ENCODE assay signal across 24 cellular contexts in the genomic region with DNA sequence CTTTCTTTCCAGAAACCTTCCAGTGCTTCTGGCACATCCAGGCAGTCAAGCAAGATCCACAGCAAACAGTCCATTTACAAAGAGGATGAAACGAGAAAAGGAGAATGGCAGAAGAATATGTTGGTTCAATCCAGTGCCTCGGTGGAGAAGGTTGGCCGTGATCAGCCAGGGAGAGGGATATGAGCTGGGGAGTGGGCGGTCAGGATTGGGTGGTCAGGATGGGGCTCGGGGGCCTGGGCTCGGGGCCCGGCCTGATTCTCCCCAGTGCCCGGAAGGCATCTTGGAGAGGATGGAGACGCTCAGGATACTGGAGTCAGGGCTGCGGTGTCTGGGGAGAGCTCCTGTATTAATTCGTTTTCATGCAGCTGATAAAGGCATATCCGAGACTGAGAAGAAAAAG.
DNase-seq lines count a peak whose midpoint lies in the region; ATAC-seq, FAIRE-seq and TF ChIP-seq lines count a peak whose summit lies in the region.
"Had no signal": no experiment of that assay in that cellular context is flagged by ENCODE, and none has a peak within 500 bp of the region (broad histone marks: within the 10 kb centered on the region; RNA-seq: fewer than 3 reads in every experiment).

No MANE protein-coding gene starts in this region.

- no peaks in the 10 kb centered on the region for H3K27me3 Mint-ChIP-seq in activated CD4-positive, alpha-beta T cell treated with anti-CD3 and anti-CD28 coated beads, Interleukin-2, amount 10 ng/mL, durations not matched to agents 24 days and 14 days
- peaks cover 27% of the 10 kb centered on the region for H3K27me3 Mint-ChIP-seq in astrocyte (ENCODE audit: low read depth, unreplicated experiment)

- H3K36me3 ChIP-seq in astrocyte (ENCODE audit: insufficient read depth, low read length) = no peaks in the 10 kb centered on the region
- H3K36me3 ChIP-seq in suprapubic skin = no peaks in the 10 kb centered on the region
- H3K36me3 ChIP-seq: SJSA1 had no signal

- DNase-seq in activated CD4-positive, alpha-beta T cell treated with anti-CD3 and anti-CD28 coated beads, Interleukin-2, amount 10 ng/mL, durations not matched to agents 24 days and 14 days = peak; percentile 34
- no peak for DNase-seq in activated CD4-positive, alpha-beta T cell treated with anti-CD3 and anti-CD28 coated beads, Interleukin-2, amount 50 U/mL, for 4 hours
- DNase-seq in astrocyte (ENCODE audit: low read depth) = no peak
- DNase-seq in mesenteric fat pad (ENCODE audit: low spot score) = peak; percentile 80
- DNase-seq in suprapubic skin (ENCODE audit: low spot score in 2 of 2) = peak; percentile 29 to 38
- DNase-seq in KG1 (lab: John Stamatoyannopoulos, UW) = no peak
- DNase-seq in SHP77 (lab: John Stamatoyannopoulos, UW) = no peak
- DNase-seq: 8988T, ACHN, Calu3, DMS79 treated with DMSO at 0.1 percent for 48 hours, GF-D8, Kasumi-1, NCI-H1092 treated with DMSO at 0.1 percent for 48 hours, NCI-H1436 treated with DMSO at 0.1 percent for 48 hours, NCI-H187 treated with DMSO at 0.1 percent for 48 hours, NCI-H446, NCI-H524 treated with DMSO at 0.1 percent for 48 hours, NCI-H774 had no signal

- no peak overlapping the region for H3K4me2 ChIP-seq in astrocyte (ENCODE audit: low read length)

- no peaks in the 10 kb centered on the region for H3K36me3 Mint-ChIP-seq in activated CD4-positive, alpha-beta T cell treated with anti-CD3 and anti-CD28 coated beads, Interleukin-2, amount 10 ng/mL, durations not matched to agents 24 days and 14 days (ENCODE audit: low read depth)
- peaks cover 6% of the 10 kb centered on the region for H3K36me3 Mint-ChIP-seq in astrocyte (ENCODE audit: low read depth, unreplicated experiment)

- no peak overlapping the region for H3K9ac ChIP-seq in astrocyte (ENCODE audit: low read length)

- TF ChIP-seq CTCF in astrocyte (IDR thresholded peaks at IDR 0.05; ENCODE audit: insufficient read depth, low read depth, low read length) (no peak), suprapubic skin (IDR thresholded peaks at IDR 0.05) (no peak)

- H3K27ac ChIP-seq in astrocyte (ENCODE audit: low read depth, low read length) = no peak overlapping the region
- no peak overlapping the region for H3K27ac ChIP-seq in suprapubic skin
- H3K27ac ChIP-seq: SJSA1 had no signal

- no peak for ATAC-seq in HG03135 (IDR thresholded peaks at IDR 0.05; ENCODE audit: unreplicated experiment)
- ATAC-seq: HepG2 had no signal

- no peaks in the 10 kb centered on the region for H3K4me1 Mint-ChIP-seq in activated CD4-positive, alpha-beta T cell treated with anti-CD3 and anti-CD28 coated beads, Interleukin-2, amount 10 ng/mL, durations not matched to agents 24 days and 14 days
- H3K4me1 Mint-ChIP-seq in astrocyte (ENCODE audit: low read depth, unreplicated experiment) = no peaks in the 10 kb centered on the region

- H3K27me3 ChIP-seq in astrocyte (ENCODE audit: insufficient read depth, low read length) (no peaks in the 10 kb centered on the region), suprapubic skin (no peaks in the 10 kb centered on the region)
- H3K27me3 ChIP-seq: SJSA1 had no signal

- H3K4me1 ChIP-seq in astrocyte (ENCODE audit: insufficient read depth, low read length) = no peaks in the 10 kb centered on the region
- no peaks in the 10 kb centered on the region for H3K4me1 ChIP-seq in suprapubic skin
- H3K4me1 ChIP-seq: SJSA1 had no signal

- H3K27ac Mint-ChIP-seq in activated CD4-positive, alpha-beta T cell treated with anti-CD3 and anti-CD28 coated beads, Interleukin-2, amount 10 ng/mL, durations not matched to agents 24 days and 14 days = no peak overlapping the region
- H3K27ac Mint-ChIP-seq in astrocyte (ENCODE audit: unreplicated experiment) = peak overlapping the region; percentile 15

- no peak for TF ChIP-seq POLR2A in suprapubic skin (IDR thresholded peaks at IDR 0.05)

- H3K9me3 ChIP-seq in astrocyte (ENCODE audit: insufficient read depth, low read depth, low read length) (no peaks in the 10 kb centered on the region), suprapubic skin (no peaks in the 10 kb centered on the region)

- intact Hi-C loops in activated CD4-positive, alpha-beta T cell treated with anti-CD3 and anti-CD28 coated beads, Interleukin-2, amount 10 ng/mL, durations not matched to agents 24 days and 14 days (cut with micrococcal nuclease) = no loop called here

- no peaks in the 10 kb centered on the region for H4K20me1 ChIP-seq in astrocyte (ENCODE audit: insufficient read depth, low read length)

- TF ChIP-seq EP300 in suprapubic skin (IDR thresholded peaks at IDR 0.05) = no peak

- 94% methylated on average over 12 of the region's 12 CpGs for WGBS in suprapubic skin

- H3K4me3 ChIP-seq in astrocyte (ENCODE audit: insufficient read depth, low read depth, low read length) (no peak overlapping the region), suprapubic skin (no peak overlapping the region)
- H3K4me3 ChIP-seq: SJSA1 had no signal

- no peaks in the 10 kb centered on the region for H3K79me2 ChIP-seq in astrocyte (ENCODE audit: insufficient read depth, low read length)

- no peak overlapping the region for H3K4me3 Mint-ChIP-seq in activated CD4-positive, alpha-beta T cell treated with anti-CD3 and anti-CD28 coated beads, Interleukin-2, amount 10 ng/mL, durations not matched to agents 24 days and 14 days
- no peak overlapping the region for H3K4me3 Mint-ChIP-seq in astrocyte (ENCODE audit: unreplicated experiment)

- FAIRE-seq in astrocyte (lab: Jason Lieb, UNC) = no peak
- FAIRE-seq: GM12891, HepG2, RCC 7860 had no signal

- no peaks in the 10 kb centered on the region for H3K9me3 Mint-ChIP-seq in activated CD4-positive, alpha-beta T cell treated with anti-CD3 and anti-CD28 coated beads, Interleukin-2, amount 10 ng/mL, durations not matched to agents 24 days and 14 days
- H3K9me3 Mint-ChIP-seq in astrocyte (ENCODE audit: unreplicated experiment) = peaks cover 24% of the 10 kb centered on the region

- no peak overlapping the region for H2AFZ ChIP-seq in astrocyte (ENCODE audit: low read depth, low read length)

Comparison
In these comparisons a context has a peak if more than half of its experiments do, and no peak if none do; other contexts are left out.
1. DNase-seq: peak in activated CD4-positive, alpha-beta T cell treated with anti-CD3 and anti-CD28 coated beads, Interleukin-2, amount 10 ng/mL, durations not matched to agents 24 days and 14 days (single experiment), mesenteric fat pad (single experiment) and suprapubic skin (2 of 2); none in activated CD4-positive, alpha-beta T cell treated with anti-CD3 and anti-CD28 coated beads, Interleukin-2, amount 50 U/mL, for 4 hours (0 of 2), astrocyte (single experiment), KG1 (single experiment) and SHP77 (0 of 2).